28 cellular contexts compared by ENCODE assay signal in genomic region chr1:7015022-7015421, GRCh38.
"Had no signal": no experiment of that assay in that cellular context is flagged by ENCODE, and none has a peak within 500 bp of the region (broad histone marks: within the 10 kb centered on the region; RNA-seq: fewer than 3 reads in every experiment).

No MANE protein-coding gene starts in this region.

- H3K9me3 Mint-ChIP-seq: endodermal cell; memory B cell; mesothelial cell of epicardium; naive B cell; nephron; neural progenitor cell; stimulated activated naive CD8-positive, alpha-beta T cell treated with anti-CD3 and anti-CD28 coated beads, Interleukin-15, amount 100 ng/mL, for 72 hours had no signal

- H3K27ac ChIP-seq: esophagus squamous epithelium, neural progenitor cell, prostate gland, suprapubic skin, transverse colon, vagina had no signal

- H3K9ac ChIP-seq: neural progenitor cell had no signal

- H3K36me3 Mint-ChIP-seq: memory B cell, mesothelial cell of epicardium, naive B cell, neural progenitor cell had no signal

- H3K4me1 ChIP-seq: esophagus squamous epithelium, neural progenitor cell, prostate gland, suprapubic skin, transverse colon, vagina had no signal

- ATAC-seq: left lobe of liver; mucosa of descending colon; sciatic nerve; stimulated activated naive CD8-positive, alpha-beta T cell treated with anti-CD3 and anti-CD28 coated beads, Interleukin-15, amount 100 ng/mL, for 72 hours had no signal

- H3K27ac Mint-ChIP-seq: endodermal cell; memory B cell; mesothelial cell of epicardium; nephron; stimulated activated naive CD8-positive, alpha-beta T cell treated with anti-CD3 and anti-CD28 coated beads, Interleukin-15, amount 100 ng/mL, for 72 hours had no signal

- H3K36me3 ChIP-seq: esophagus squamous epithelium, neural progenitor cell, prostate gland, right atrium auricular region, suprapubic skin, transverse colon, vagina had no signal

- H3K4me3 Mint-ChIP-seq: endodermal cell; memory B cell; mesothelial cell of epicardium; naive B cell; nephron; neural progenitor cell; stimulated activated naive CD8-positive, alpha-beta T cell treated with anti-CD3 and anti-CD28 coated beads, Interleukin-15, amount 100 ng/mL, for 72 hours had no signal

- H3K4me1 Mint-ChIP-seq: endodermal cell; memory B cell; mesothelial cell of epicardium; stimulated activated naive CD8-positive, alpha-beta T cell treated with anti-CD3 and anti-CD28 coated beads, Interleukin-15, amount 100 ng/mL, for 72 hours had no signal

- H2AFZ ChIP-seq: neural progenitor cell had no signal

- DNase-seq: effector CD8-positive, alpha-beta T cell; endodermal cell; esophagus squamous epithelium; foreskin melanocyte; hypothalamus; kidney; mucosa of descending colon; naive B cell; nucleus accumbens; stimulated activated CD4-positive, alpha-beta T cell treated with anti-CD3 and anti-CD28 coated beads, Interleukin-12 subunit alpha, Interleukin-12 subunit beta, amount 100 ng/mL, for 4 hours; stimulated activated CD4-positive, alpha-beta T cell treated with anti-CD3 and anti-CD28 coated beads, Interleukin-1b, Interleukin-23, amount 100 ng/mL, for 48 hours; stimulated activated CD4-positive, alpha-beta T cell treated with anti-CD3 and anti-CD28 coated beads, Interleukin-4, amount 100 ng/mL, for 1 hour; stimulated activated CD8-positive, alpha-beta memory T cell treated with anti-CD3 and anti-CD28 coated beads, Interleukin-4, amount 100 ng/mL, for 48 hours; stimulated activated naive CD4-positive, alpha-beta T cell; stimulated activated naive CD8-positive, alpha-beta T cell treated with anti-CD3 and anti-CD28 coated beads, Interleukin-15, amount 100 ng/mL, for 72 hours; transverse colon had no signal

- H3K9me3 ChIP-seq: esophagus squamous epithelium, mucosa of descending colon, prostate gland, right atrium auricular region, suprapubic skin, transverse colon, vagina had no signal

- H3K4me3 ChIP-seq: esophagus squamous epithelium, lung, mucosa of descending colon, neural progenitor cell, prostate gland, right atrium auricular region, smooth muscle cell, suprapubic skin, transverse colon, vagina had no signal

- H3K27me3 ChIP-seq: neural progenitor cell, right atrium auricular region, transverse colon, vagina had no signal

- H3K4me2 ChIP-seq: neural progenitor cell, smooth muscle cell had no signal
